Comparison of ENCODE assay signal across 8 cellular contexts in genomic region chr5:151651997-151652645, GRCh38. TPM values are rescaled to one million over a fixed set of nuclear protein-coding genes. Genes with fewer than 3 reads are reported as not detected.
DNase-seq lines count a peak whose midpoint lies in the region; ATAC-seq and TF ChIP-seq lines count a peak whose summit lies in the region.

No MANE protein-coding gene starts in this region.

- H3K27me3 ChIP-seq in MG63 = no peaks in the 10 kb centered on the region

- H3K9me3 ChIP-seq in MG63 (no peaks in the 10 kb centered on the region), SK-N-MC (ENCODE audit: low read depth, low read length) (no peaks in the 10 kb centered on the region)

- no peak overlapping the region for H3K27ac ChIP-seq in SK-N-MC

- H3K9ac ChIP-seq in SK-N-MC (ENCODE audit: insufficient read length) = no peak overlapping the region

- no peaks in the 10 kb centered on the region for H3K9me3 Mint-ChIP-seq in glutamatergic neuron (ENCODE audit: unreplicated experiment)

- H3K4me3 Mint-ChIP-seq in glutamatergic neuron (ENCODE audit: unreplicated experiment) = no peak overlapping the region

- H3K36me3 ChIP-seq in MG63 (no peaks in the 10 kb centered on the region), SK-N-MC (ENCODE audit: insufficient read depth, low read length) (no peaks in the 10 kb centered on the region)

- H3K4me3 ChIP-seq in MG63 (no peak overlapping the region), SK-N-MC (no peak overlapping the region)

- TF ChIP-seq CTCF in GM12872 (IDR thresholded peaks at IDR 0.05; ENCODE audit: insufficient read depth, low read depth, low read length) (peak; percentile 96), glutamatergic neuron (IDR thresholded peaks at IDR 0.05; ENCODE audit: partially characterized antibody, unreplicated experiment) (peak; percentile 77)

- DNase-seq in HCEC 1CT (peak; percentile 59), MG63 (peak; percentile 77), SK-N-MC (ENCODE audit: low read depth, low spot score) (peak; percentile 35), glutamatergic neuron (peak; percentile 87), posterior vena cava (ENCODE audit: low spot score) (peak; percentile 93)
- DNase-seq in activated naive CD4-positive, alpha-beta T cell treated with Interleukin-2 at 50 U/mL for 16 hours = peak; percentile 74

- intact Hi-C loops in posterior vena cava (cut with DNase I) = loop anchor here (5.0 to 10.0 kb wide), 2 partner anchors 205 to 207 kb away; partner anchors contain the start of gene SLC36A1 (in 2 of the 2)

- H3K4me1 Mint-ChIP-seq in glutamatergic neuron (ENCODE audit: low read depth, unreplicated experiment) = no peaks in the 10 kb centered on the region

- H3K27ac Mint-ChIP-seq in glutamatergic neuron (ENCODE audit: unreplicated experiment) = no peak overlapping the region

- ATAC-seq in HG02840 (IDR thresholded peaks at IDR 0.05; ENCODE audit: low FRiP score, unreplicated experiment) = no peak

- no peaks in the 10 kb centered on the region for H3K36me3 Mint-ChIP-seq in glutamatergic neuron (ENCODE audit: unreplicated experiment)

- no peaks in the 10 kb centered on the region for H3K27me3 Mint-ChIP-seq in glutamatergic neuron (ENCODE audit: unreplicated experiment)

RNA-seq across cellular contexts. Expression of gene SPARC, which starts 34.6 kb away (rescaled TPM):
- 1,117 and 1,361 TPM in 2 replicates for total RNA-seq in MG63 (2014; rRNA removed; shearing (Covaris generic); ENCODE audit: low replicate concordance)
- 946 TPM for total RNA-seq in glutamatergic neuron (ENCODE audit: unreplicated experiment)
- 1,000 to 10,000 TPM in 1 of 2 donors, 100 to 1,000 TPM in 1; 913 to 2,416 TPM for total RNA-seq in posterior vena cava

Comparison
In these comparisons a context has a peak if more than half of its experiments do, and no peak if none do; other contexts are left out.
1. DNase-seq: peak in every context shown above with its lines; median percentile 93 in posterior vena cava; 87 in glutamatergic neuron; 77 in MG63; 74 in activated naive CD4-positive, alpha-beta T cell treated with Interleukin-2 at 50 U/mL for 16 hours; 59 in HCEC 1CT; 35 in SK-N-MC.